Comparison of ENCODE assay signal across 10 cellular contexts in the genomic region with DNA sequence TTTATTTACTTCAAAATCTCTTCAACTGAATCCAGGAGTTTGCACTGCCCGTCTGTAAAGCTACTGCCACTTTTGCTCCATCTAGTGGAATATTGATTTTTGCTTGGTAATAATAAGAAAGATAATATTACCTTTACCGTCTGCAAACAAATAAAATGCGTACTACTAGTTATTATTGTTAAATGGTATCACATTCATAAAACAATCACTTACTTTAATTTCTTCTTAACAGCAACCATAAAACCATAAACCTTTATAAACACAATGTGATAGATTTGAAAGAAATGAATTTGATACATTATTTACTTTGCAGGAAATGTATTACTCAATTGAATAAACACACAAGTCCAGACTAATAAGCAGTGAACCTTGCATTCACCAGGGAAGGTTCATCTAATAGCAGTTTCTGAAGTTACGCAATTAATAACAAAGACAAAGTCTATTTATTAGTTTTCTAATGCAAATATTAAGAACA. TPM values are rescaled to one million over a fixed set of nuclear protein-coding genes. Genes with fewer than 3 reads are reported as not detected.
DNase-seq lines count a peak whose midpoint lies in the region; ATAC-seq, FAIRE-seq and TF ChIP-seq lines count a peak whose summit lies in the region.
"Had no signal": no experiment of that assay in that cellular context is flagged by ENCODE, and none has a peak within 500 bp of the region (broad histone marks: within the 10 kb centered on the region; RNA-seq: fewer than 3 reads in every experiment).

No MANE protein-coding gene starts in this region.

- H3K9ac ChIP-seq in trophoblast cell (ENCODE audit: low read length) = no peak overlapping the region

- peak in 1 of 2 experiments; percentile 52 for DNase-seq in A549 (ENCODE audit: low read depth in 1 of 2, low spot score in 1 of 2)
- peak; percentile 43 for DNase-seq in HCEC 1CT
- DNase-seq in RCC 7860 (ENCODE audit: low spot score) = peak; percentile 18
- DNase-seq in foreskin keratinocyte = peak in 1 of 2 donors; percentile 43
- DNase-seq in activated T-cell treated with anti-CD3 and anti-CD28 coated beads, Interleukin-2, amount 50 U/mL, for 1 hour = no peak
- no peak for DNase-seq in NCI-H187 (lab: John Stamatoyannopoulos, UW)
- DNase-seq in T-helper 2 cell treated with Interferon-gamma antibody and Interleukin-4, amounts not matched to agents 5 μg/mL and 100 μg/mL, for 36 hours (ENCODE audit: low spot score) = no peak
- no peak for DNase-seq in trophoblast cell
- DNase-seq: CD4-positive, alpha-beta T cell had no signal

- peaks cover 6% of the 10 kb centered on the region for H3K9me3 Mint-ChIP-seq in T-helper 2 cell treated with Interferon-gamma antibody and Interleukin-4, amounts not matched to agents 5 μg/mL and 100 μg/mL, for 36 hours

- peak; percentile 46 for FAIRE-seq in A549 (lab: Jason Lieb, UNC)
- FAIRE-seq in RCC 7860 (lab: Jason Lieb, UNC) = no peak

- no peaks in the 10 kb centered on the region for H3K79me2 ChIP-seq in trophoblast cell (ENCODE audit: control insufficient read depth, insufficient read depth, low read length, poor library complexity)

- H3K27me3 ChIP-seq in foreskin keratinocyte (no peaks in the 10 kb centered on the region), trophoblast cell (ENCODE audit: insufficient read depth, low read length) (no peaks in the 10 kb centered on the region)

- H3K4ac ChIP-seq in trophoblast cell (ENCODE audit: low read depth, low read length) = no peak overlapping the region

- no peak overlapping the region for H2AK5ac ChIP-seq in trophoblast cell (ENCODE audit: low read length)

- H3K27ac Mint-ChIP-seq in T-helper 2 cell treated with Interferon-gamma antibody and Interleukin-4, amounts not matched to agents 5 μg/mL and 100 μg/mL, for 36 hours = no peak overlapping the region
- H3K27ac Mint-ChIP-seq: CD4-positive, alpha-beta T cell; progenitor cell of endocrine pancreas had no signal

- H3K23ac ChIP-seq in trophoblast cell (ENCODE audit: low read length) = no peak overlapping the region

- no peak overlapping the region for H3K4me3 Mint-ChIP-seq in T-helper 2 cell treated with Interferon-gamma antibody and Interleukin-4, amounts not matched to agents 5 μg/mL and 100 μg/mL, for 36 hours
- H3K4me3 Mint-ChIP-seq: CD4-positive, alpha-beta T cell had no signal

- 11% methylated on average over 4 of the region's 4 CpGs for WGBS in A549 (ENCODE audit: missing lambda C conversion rate)
- WGBS in trophoblast cell (ENCODE audit: extremely low coverage, insufficient coverage, insufficient read length) = no CpG with 5 or more reads among the region's 4 CpGs

- no peak overlapping the region for H4K8ac ChIP-seq in trophoblast cell (ENCODE audit: low read depth, low read length)

- TF ChIP-seq CTCF in A549 (IDR thresholded peaks at IDR 0.05) (peak; percentile 45), foreskin keratinocyte (conservative IDR thresholded peaks at IDR 0.05) (peak; percentile 49)

- no peak overlapping the region for H2AFZ ChIP-seq in trophoblast cell (ENCODE audit: insufficient read depth, low read length, poor library complexity)

- POLR2A ChIA-PET in A549 (lab: Yijun Ruan, JAX) = no interaction called here

- H3K27ac ChIP-seq in A549 (peak overlapping the region in 1 of 2 experiments; percentile 80; a peak in 4 of 6 replicates), foreskin keratinocyte (no peak overlapping the region), trophoblast cell (ENCODE audit: low read depth, low read length) (no peak overlapping the region)

- no peak for TF ChIP-seq POLR2A in A549 (IDR thresholded peaks at IDR 0.05; ENCODE audit: low read length)

- no peak overlapping the region for H2BK120ac ChIP-seq in trophoblast cell (ENCODE audit: insufficient read depth, low read length, poor library complexity)

- ATAC-seq in A549 (peak; percentile 36 to 44; a peak in 3 of 6 replicates), foreskin keratinocyte (no peak)

- no peaks in the 10 kb centered on the region for H3K36me3 ChIP-seq in trophoblast cell (ENCODE audit: control insufficient read depth in 1 of 2, insufficient read depth in 2 of 2, low read length in 2 of 2)

- no peak overlapping the region for H3K14ac ChIP-seq in trophoblast cell (ENCODE audit: low read length)

- H3K4me1 ChIP-seq in A549 (peaks cover 36% of the 10 kb centered on the region), foreskin keratinocyte (peaks cover 10% of the 10 kb centered on the region), trophoblast cell (ENCODE audit: control insufficient read depth in 1 of 2, insufficient read depth in 2 of 2, low read length in 2 of 2) (no peaks in the 10 kb centered on the region)

- CTCF ChIA-PET in A549 (lab: Yijun Ruan, JAX) = interaction anchor here (0.9 kb wide), 1 partner anchor 158 kb away, joined by 4 read pairs; no protein-coding TSS in a partner anchor

- no peak overlapping the region for H3K18ac ChIP-seq in trophoblast cell (ENCODE audit: low read length)

- no peaks in the 10 kb centered on the region for H3K27me3 Mint-ChIP-seq in T-helper 2 cell treated with Interferon-gamma antibody and Interleukin-4, amounts not matched to agents 5 μg/mL and 100 μg/mL, for 36 hours (ENCODE audit: low read depth)
- H3K27me3 Mint-ChIP-seq: CD4-positive, alpha-beta T cell; progenitor cell of endocrine pancreas had no signal

- no peaks in the 10 kb centered on the region for H3K9me3 ChIP-seq in A549
- H3K9me3 ChIP-seq in trophoblast cell (ENCODE audit: insufficient read depth, low read depth, low read length) = no peaks in the 10 kb centered on the region

- no peak overlapping the region for H4K91ac ChIP-seq in trophoblast cell (ENCODE audit: low read depth, low read length)

- no peak for TF ChIP-seq EP300 in A549 (IDR thresholded peaks at IDR 0.05)

- H2BK5ac ChIP-seq in trophoblast cell (ENCODE audit: low read depth, low read length, poor library complexity) = no peak overlapping the region

- no peaks in the 10 kb centered on the region for H3K4me1 Mint-ChIP-seq in T-helper 2 cell treated with Interferon-gamma antibody and Interleukin-4, amounts not matched to agents 5 μg/mL and 100 μg/mL, for 36 hours (ENCODE audit: low read depth)

- no peaks in the 10 kb centered on the region for H3K36me3 Mint-ChIP-seq in T-helper 2 cell treated with Interferon-gamma antibody and Interleukin-4, amounts not matched to agents 5 μg/mL and 100 μg/mL, for 36 hours (ENCODE audit: low read depth)

- peak overlapping the region; percentile 86 for H3K4me2 ChIP-seq in A549
- no peak overlapping the region for H3K4me2 ChIP-seq in trophoblast cell (ENCODE audit: low read length)

- H3K4me3 ChIP-seq in A549 = no peak overlapping the region
- H3K4me3 ChIP-seq in trophoblast cell (ENCODE audit: low read depth, low read length) = no peak overlapping the region

- H2BK12ac ChIP-seq in trophoblast cell (ENCODE audit: low read length) = no peak overlapping the region

- TF ChIP-seq RAD21 in A549 (conservative IDR thresholded peaks at IDR 0.05 in 1 of 2, IDR thresholded peaks at IDR 0.05 in 1 of 2) = peak; percentile 46 to 51

- H4K12ac ChIP-seq in trophoblast cell (ENCODE audit: low read depth, low read length) = no peak overlapping the region

- H3K79me1 ChIP-seq in trophoblast cell (ENCODE audit: low read length) = no peaks in the 10 kb centered on the region

TF ChIP-seq in A549, 52 proteins besides CTCF, POLR2A, EP300 and RAD21 (continues in another document):
- TF ChIP-seq MYC (IDR thresholded peaks at IDR 0.05; ENCODE audit: borderline replicate concordance, low read length) (no peak), FOXS1 (CRISPR knock-in tag; IDR thresholded peaks at IDR 0.05) (peak; percentile 45; the same call in 1 of the 2 replicates), NR3C1 (IDR thresholded peaks at IDR 0.05) (no peak), HDAC2 (IDR thresholded peaks at IDR 0.05) (no peak), JUNB (IDR thresholded peaks at IDR 0.05) (no peak), ZFP36 (IDR thresholded peaks at IDR 0.05; ENCODE audit: borderline replicate concordance, partially characterized antibody) (no peak), RNF2 (IDR thresholded peaks at IDR 0.05; ENCODE audit: borderline replicate concordance, low read depth) (no peak), NPAS2 (CRISPR knock-in tag; IDR thresholded peaks at IDR 0.05; ENCODE audit: borderline replicate concordance) (no peak), CEBPB (IDR thresholded peaks at IDR 0.05) (peak; percentile 54 to 88; a peak in 3 of 4 replicates), MAZ (IDR thresholded peaks at IDR 0.05; ENCODE audit: borderline replicate concordance, low read depth, low read length) (no peak), CHD2 (IDR thresholded peaks at IDR 0.05; ENCODE audit: low read length, partially characterized antibody) (no peak), CBX2 (IDR thresholded peaks at IDR 0.05; ENCODE audit: borderline replicate concordance, low read depth) (no peak), MAFK (IDR thresholded peaks at IDR 0.05; ENCODE audit: partially characterized antibody) (no peak)
- TF ChIP-seq, protein P1, sequence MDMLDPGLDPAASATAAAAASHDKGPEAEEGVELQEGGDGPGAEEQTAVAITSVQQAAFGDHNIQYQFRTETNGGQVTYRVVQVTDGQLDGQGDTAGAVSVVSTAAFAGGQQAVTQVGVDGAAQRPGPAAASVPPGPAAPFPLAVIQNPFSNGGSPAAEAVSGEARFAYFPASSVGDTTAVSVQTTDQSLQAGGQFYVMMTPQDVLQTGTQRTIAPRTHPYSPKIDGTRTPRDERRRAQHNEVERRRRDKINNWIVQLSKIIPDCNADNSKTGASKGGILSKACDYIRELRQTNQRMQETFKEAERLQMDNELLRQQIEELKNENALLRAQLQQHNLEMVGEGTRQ (IDR thresholded peaks at IDR 0.05) = no peak
- TF ChIP-seq, protein P2, sequence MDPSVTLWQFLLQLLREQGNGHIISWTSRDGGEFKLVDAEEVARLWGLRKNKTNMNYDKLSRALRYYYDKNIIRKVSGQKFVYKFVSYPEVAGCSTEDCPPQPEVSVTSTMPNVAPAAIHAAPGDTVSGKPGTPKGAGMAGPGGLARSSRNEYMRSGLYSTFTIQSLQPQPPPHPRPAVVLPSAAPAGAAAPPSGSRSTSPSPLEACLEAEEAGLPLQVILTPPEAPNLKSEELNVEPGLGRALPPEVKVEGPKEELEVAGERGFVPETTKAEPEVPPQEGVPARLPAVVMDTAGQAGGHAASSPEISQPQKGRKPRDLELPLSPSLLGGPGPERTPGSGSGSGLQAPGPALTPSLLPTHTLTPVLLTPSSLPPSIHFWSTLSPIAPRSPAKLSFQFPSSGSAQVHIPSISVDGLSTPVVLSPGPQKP (IDR thresholded peaks at IDR 0.05; ENCODE audit: low read depth, low read length) = no peak

RNA-seq across cellular contexts. Expression of a gene that starts 6.4 kb away (rescaled TPM):
- polyA plus RNA-seq in A549 (2011; rRNA removed) (7.9 TPM in 2 replicates), A549 (2017; fragmentation: RNase III; extraction: RNeasy Plus Mini Kit Qiagen cat#74134 plus additional on column Dnase treatment) (1.9 to 3.2 TPM (median 2.6 TPM) in 3 replicates), foreskin keratinocyte (0.06 TPM in 1 of 2 replicates, not detected in the other)
- polyA plus RNA-seq in A549 (2012; cell fraction: cytosol; rRNA removed) = 1.0 and 1.3 TPM in 2 replicates
- polyA plus RNA-seq in A549 (2012; cell fraction: nucleus; rRNA removed) = 0.83 and 1.0 TPM in 2 replicates
- polyA minus RNA-seq in A549 (2011; rRNA and poly(A)+ RNA removed) = 7.5 and 10.1 TPM in 2 replicates
- not detected in 2 replicates for total RNA-seq in foreskin keratinocyte
- 0.01 and 0.04 TPM in 2 replicates for polyA plus RNA-seq in trophoblast cell (2013)
- total RNA-seq: CD4-positive, alpha-beta T cell had no signal

Comparison
In these comparisons a context has a peak if more than half of its experiments do, and no peak if none do; other contexts are left out.
1. DNase-seq: peak in HCEC 1CT (single experiment) and RCC 7860 (single experiment); none in activated T-cell treated with anti-CD3 and anti-CD28 coated beads, Interleukin-2, amount 50 U/mL, for 1 hour (single experiment), NCI-H187 (0 of 2), T-helper 2 cell treated with Interferon-gamma antibody and Interleukin-4, amounts not matched to agents 5 μg/mL and 100 μg/mL, for 36 hours (single experiment) and trophoblast cell (0 of 2).